ENCODE assay signal across 2 cellular contexts in the genomic region with DNA sequence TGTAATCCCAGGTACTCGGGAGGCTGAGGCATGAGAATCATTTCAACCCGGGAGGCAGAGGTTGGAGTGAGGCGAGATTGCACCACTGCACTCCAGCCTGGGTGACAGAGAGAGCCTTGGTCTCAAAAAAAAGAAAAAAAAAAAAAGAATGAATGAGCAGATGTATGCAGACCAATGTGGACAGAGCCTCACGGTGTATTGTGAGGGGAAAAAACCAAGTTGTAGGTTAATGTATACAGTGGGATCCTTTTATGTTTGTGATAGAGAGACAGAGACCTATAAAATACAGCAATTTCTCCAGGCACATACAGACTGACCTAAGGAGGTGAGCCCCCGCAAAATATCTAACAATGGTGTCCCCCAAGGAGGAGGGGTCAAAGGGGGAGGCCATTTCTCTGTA.
TF ChIP-seq lines count a peak whose summit lies in the region.

No MANE protein-coding gene starts in this region.

TF ChIP-seq in SK-N-SH, 30 proteins besides CTCF, POLR2A, EP300 and RAD21:
- TF ChIP-seq SMC3 (IDR thresholded peaks at IDR 0.05; ENCODE audit: low read depth, low read length) (no peak), TAF1 (IDR thresholded peaks at IDR 0.05; ENCODE audit: borderline replicate concordance, low read depth, low read length) (no peak), FOXJ3 (CRISPR knock-in tag; IDR thresholded peaks at IDR 0.05) (no peak), MXI1 (IDR thresholded peaks at IDR 0.05; ENCODE audit: low read depth, low read length) (no peak), TCF12 (IDR thresholded peaks at IDR 0.05) (no peak), GATA2 (CRISPR knock-in tag; IDR thresholded peaks at IDR 0.05) (no peak), EZH2phosphoT487 (IDR thresholded peaks at IDR 0.05; ENCODE audit: borderline replicate concordance, low read depth) (no peak), RCOR1 (IDR thresholded peaks at IDR 0.05; ENCODE audit: low read length) (no peak)
- TF ChIP-seq, protein P1, sequence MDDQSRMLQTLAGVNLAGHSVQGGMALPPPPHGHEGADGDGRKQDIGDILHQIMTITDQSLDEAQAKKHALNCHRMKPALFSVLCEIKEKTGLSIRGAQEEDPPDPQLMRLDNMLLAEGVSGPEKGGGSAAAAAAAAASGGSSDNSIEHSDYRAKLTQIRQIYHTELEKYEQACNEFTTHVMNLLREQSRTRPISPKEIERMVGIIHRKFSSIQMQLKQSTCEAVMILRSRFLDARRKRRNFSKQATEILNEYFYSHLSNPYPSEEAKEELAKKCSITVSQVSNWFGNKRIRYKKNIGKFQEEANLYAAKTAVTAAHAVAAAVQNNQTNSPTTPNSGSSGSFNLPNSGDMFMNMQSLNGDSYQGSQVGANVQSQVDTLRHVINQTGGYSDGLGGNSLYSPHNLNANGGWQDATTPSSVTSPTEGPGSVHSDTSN (IDR thresholded peaks at IDR 0.05) = no peak
- TF ChIP-seq, protein P2, sequence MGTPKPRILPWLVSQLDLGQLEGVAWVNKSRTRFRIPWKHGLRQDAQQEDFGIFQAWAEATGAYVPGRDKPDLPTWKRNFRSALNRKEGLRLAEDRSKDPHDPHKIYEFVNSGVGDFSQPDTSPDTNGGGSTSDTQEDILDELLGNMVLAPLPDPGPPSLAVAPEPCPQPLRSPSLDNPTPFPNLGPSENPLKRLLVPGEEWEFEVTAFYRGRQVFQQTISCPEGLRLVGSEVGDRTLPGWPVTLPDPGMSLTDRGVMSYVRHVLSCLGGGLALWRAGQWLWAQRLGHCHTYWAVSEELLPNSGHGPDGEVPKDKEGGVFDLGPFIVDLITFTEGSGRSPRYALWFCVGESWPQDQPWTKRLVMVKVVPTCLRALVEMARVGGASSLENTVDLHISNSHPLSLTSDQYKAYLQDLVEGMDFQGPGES (IDR thresholded peaks at IDR 0.05; ENCODE audit: low read depth, low read length) = no peak

TF ChIP-seq in SK-N-SH treated with all-trans-retinoic acid at 6 μM for 48 hours, 23 proteins besides CTCF, POLR2A, EP300 and RAD21:
- no peak for TF ChIP-seq ZNF70 (CRISPR knock-in tag; IDR thresholded peaks at IDR 0.05)
- TF ChIP-seq GLIS3 (CRISPR knock-in tag; IDR thresholded peaks at IDR 0.05) = no peak
- TF ChIP-seq, protein P3, sequence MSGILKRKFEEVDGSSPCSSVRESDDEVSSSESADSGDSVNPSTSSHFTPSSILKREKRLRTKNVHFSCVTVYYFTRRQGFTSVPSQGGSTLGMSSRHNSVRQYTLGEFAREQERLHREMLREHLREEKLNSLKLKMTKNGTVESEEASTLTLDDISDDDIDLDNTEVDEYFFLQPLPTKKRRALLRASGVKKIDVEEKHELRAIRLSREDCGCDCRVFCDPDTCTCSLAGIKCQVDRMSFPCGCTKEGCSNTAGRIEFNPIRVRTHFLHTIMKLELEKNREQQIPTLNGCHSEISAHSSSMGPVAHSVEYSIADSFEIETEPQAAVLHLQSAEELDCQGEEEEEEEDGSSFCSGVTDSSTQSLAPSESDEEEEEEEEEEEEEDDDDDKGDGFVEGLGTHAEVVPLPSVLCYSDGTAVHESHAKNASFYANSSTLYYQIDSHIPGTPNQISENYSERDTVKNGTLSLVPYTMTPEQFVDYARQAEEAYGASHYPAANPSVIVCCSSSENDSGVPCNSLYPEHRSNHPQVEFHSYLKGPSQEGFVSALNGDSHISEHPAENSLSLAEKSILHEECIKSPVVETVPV (CRISPR knock-in tag; IDR thresholded peaks at IDR 0.05) = no peak
- no peak for TF ChIP-seq TCF4 (CRISPR knock-in tag; IDR thresholded peaks at IDR 0.05; ENCODE audit: borderline replicate concordance)
- TF ChIP-seq ZC3H10 (CRISPR knock-in tag; IDR thresholded peaks at IDR 0.05) = no peak
- no peak for TF ChIP-seq PPARA (CRISPR knock-in tag; IDR thresholded peaks at IDR 0.05; ENCODE audit: borderline replicate concordance)
- TF ChIP-seq ZNF8 (CRISPR knock-in tag; IDR thresholded peaks at IDR 0.05) = no peak
- no peak for TF ChIP-seq ESRRG (CRISPR knock-in tag; IDR thresholded peaks at IDR 0.05)
- TF ChIP-seq ZNF565 (CRISPR knock-in tag; conservative IDR thresholded peaks at IDR 0.05; ENCODE audit: low read depth) = no peak
- TF ChIP-seq ZFP30 (CRISPR knock-in tag; IDR thresholded peaks at IDR 0.05) = no peak
- TF ChIP-seq, protein P4, sequence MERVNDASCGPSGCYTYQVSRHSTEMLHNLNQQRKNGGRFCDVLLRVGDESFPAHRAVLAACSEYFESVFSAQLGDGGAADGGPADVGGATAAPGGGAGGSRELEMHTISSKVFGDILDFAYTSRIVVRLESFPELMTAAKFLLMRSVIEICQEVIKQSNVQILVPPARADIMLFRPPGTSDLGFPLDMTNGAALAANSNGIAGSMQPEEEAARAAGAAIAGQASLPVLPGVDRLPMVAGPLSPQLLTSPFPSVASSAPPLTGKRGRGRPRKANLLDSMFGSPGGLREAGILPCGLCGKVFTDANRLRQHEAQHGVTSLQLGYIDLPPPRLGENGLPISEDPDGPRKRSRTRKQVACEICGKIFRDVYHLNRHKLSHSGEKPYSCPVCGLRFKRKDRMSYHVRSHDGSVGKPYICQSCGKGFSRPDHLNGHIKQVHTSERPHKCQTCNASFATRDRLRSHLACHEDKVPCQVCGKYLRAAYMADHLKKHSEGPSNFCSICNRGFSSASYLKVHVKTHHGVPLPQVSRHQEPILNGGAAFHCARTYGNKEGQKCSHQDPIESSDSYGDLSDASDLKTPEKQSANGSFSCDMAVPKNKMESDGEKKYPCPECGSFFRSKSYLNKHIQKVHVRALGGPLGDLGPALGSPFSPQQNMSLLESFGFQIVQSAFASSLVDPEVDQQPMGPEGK (CRISPR knock-in tag; IDR thresholded peaks at IDR 0.05; ENCODE audit: borderline replicate concordance) = no peak
TF ChIP-seq in SK-N-SH treated with all-trans-retinoic acid at 6 μM for 48 hours: peak in this region for 0.
